Comparison of ENCODE assay signal across 4 cellular contexts in genomic region chr7:74756673-74757072, GRCh38. TPM values are rescaled to one million over a fixed set of nuclear protein-coding genes. Genes with fewer than 3 reads are reported as not detected.
"Had no signal": no experiment of that assay in that cellular context is flagged by ENCODE, and none has a peak within 500 bp of the region (broad histone marks: within the 10 kb centered on the region; RNA-seq: fewer than 3 reads in every experiment).

No MANE protein-coding gene starts in this region.

RNA-seq across cellular contexts. Expression of gene NCF1, which starts 17.1 kb away (rescaled TPM):
- total RNA-seq: M059J, RPMI7951, SJSA1 had no signal
- polyA plus RNA-seq: SK-N-SH had no signal
